ENCODE assay signal across 10 cellular contexts in the genomic region with DNA sequence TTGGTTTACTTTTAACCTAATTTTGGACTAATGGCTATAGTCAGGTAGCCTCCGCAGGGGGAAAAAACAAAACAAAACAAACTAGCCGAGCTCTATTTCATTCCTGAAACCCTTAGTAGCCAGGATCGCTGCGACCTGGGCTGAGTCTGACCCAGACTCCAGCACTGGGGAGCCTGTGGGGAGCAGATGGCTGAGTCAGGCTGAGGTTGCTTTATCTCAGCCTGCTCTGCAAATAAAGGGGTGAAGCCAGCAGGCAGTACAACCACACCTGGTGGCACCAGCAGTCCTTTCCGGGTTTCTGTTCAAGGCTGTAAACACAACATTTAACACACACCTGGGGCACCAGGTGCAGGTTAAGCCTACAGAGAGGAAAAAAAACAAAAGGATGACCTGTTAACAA. TPM values are rescaled to one million over a fixed set of nuclear protein-coding genes. Genes with fewer than 3 reads are reported as not detected.
DNase-seq lines count a peak whose midpoint lies in the region; ATAC-seq lines count a peak whose summit lies in the region.
"Had no signal": no experiment of that assay in that cellular context is flagged by ENCODE, and none has a peak within 500 bp of the region (broad histone marks: within the 10 kb centered on the region; RNA-seq: fewer than 3 reads in every experiment).

No MANE protein-coding gene starts in this region.

- ATAC-seq in GM18858 (IDR thresholded peaks at IDR 0.05; ENCODE audit: unreplicated experiment) = no peak

- no peak overlapping the region for H3K4me2 ChIP-seq in GM23248 (ENCODE audit: unreplicated experiment)

- H3K79me2 ChIP-seq in GM23248 (ENCODE audit: insufficient read depth) = no peaks in the 10 kb centered on the region

- no peaks in the 10 kb centered on the region for H3K9me3 ChIP-seq in mucosa of stomach (ENCODE audit: control insufficient read depth, low read length)
- no peaks in the 10 kb centered on the region for H3K9me3 ChIP-seq in GM23248 (ENCODE audit: low read depth)

- H3K4me1 ChIP-seq in mucosa of stomach (ENCODE audit: control insufficient read depth, insufficient read depth, low read length) (peaks cover 93% of the 10 kb centered on the region), GM23248 (ENCODE audit: insufficient read depth) (peaks cover 18% of the 10 kb centered on the region)

- H2AFZ ChIP-seq in GM23248 = no peak overlapping the region

- H3K4me3 ChIP-seq in mucosa of stomach (ENCODE audit: low read length) (no peak overlapping the region), GM23248 (no peak overlapping the region)

- peak; percentile 56 for DNase-seq in DMS79 (lab: John Stamatoyannopoulos, UW)
- DNase-seq in NCI-H2196 (lab: John Stamatoyannopoulos, UW; ENCODE audit: unreplicated experiment) = peak; percentile 59
- peak; percentile 72 for DNase-seq in cerebellum (ENCODE audit: low spot score)
- no peak for DNase-seq in GM23248
- no peak for DNase-seq in midbrain (lab: John Stamatoyannopoulos, UW)
- DNase-seq in NCI-H524 treated with DMSO at 0.1 percent for 48 hours (lab: John Stamatoyannopoulos, UW) = no peak
- DNase-seq: CD4-positive, CD25-positive, alpha-beta regulatory T cell; NCI-H2227 treated with DMSO at 0.1 percent for 48 hours had no signal

- H3K36me3 ChIP-seq in mucosa of stomach (ENCODE audit: control insufficient read depth, insufficient read depth, low read length) (peaks cover 25% of the 10 kb centered on the region), GM23248 (ENCODE audit: low read depth) (no peaks in the 10 kb centered on the region)

- no peaks in the 10 kb centered on the region for H3K9me2 ChIP-seq in GM23248 (ENCODE audit: insufficient read depth)

- 97 to 98% methylated on average over 5 of the region's 5 CpGs for WGBS in GM23248 (ENCODE audit: low coverage in 1 of 2, low lambda C conversion rate in 2 of 2, missing lambda C conversion rate in 2 of 2), 2 experiments

- peaks cover 15% of the 10 kb centered on the region; the same call in 1 of the 2 replicates for H3F3A ChIP-seq in GM23248 (ENCODE audit: insufficient read depth)

- in situ Hi-C loops in GM23248 (cut with MboI) = no loop called here

- peak overlapping the region; percentile 63 for H3K9ac ChIP-seq in mucosa of stomach (ENCODE audit: low read length)
- no peak overlapping the region for H3K9ac ChIP-seq in GM23248

- no peaks in the 10 kb centered on the region for H4K20me1 ChIP-seq in GM23248 (ENCODE audit: insufficient read depth)

- H3K27me3 ChIP-seq in mucosa of stomach (ENCODE audit: control insufficient read depth, insufficient read depth, low read length) = no peaks in the 10 kb centered on the region
- no peaks in the 10 kb centered on the region for H3K27me3 ChIP-seq in GM23248 (replicated peaks; ENCODE audit: insufficient read depth)

- no peak overlapping the region for H3K27ac ChIP-seq in GM23248

RNA-seq across cellular contexts. Expression of a gene that starts 27.3 kb away (rescaled TPM):
- total RNA-seq in cerebellum = 67.1 TPM
- 24.2 and 28.7 TPM in 2 replicates for total RNA-seq in GM23248 (2014; rRNA removed; shearing (Covaris generic))
- polyA plus RNA-seq in GM23248 (2016; fragmentation: Nextera tagmentation; extraction: Ambion mirVana) = 13.5 and 17.6 TPM in 2 replicates

Comparison
In these comparisons a context has a peak if more than half of its experiments do, and no peak if none do; other contexts are left out.
1. DNase-seq: peak in DMS79 (single experiment), NCI-H2196 (single experiment) and cerebellum (single experiment); none in GM23248 (single experiment), midbrain (single experiment) and NCI-H524 treated with DMSO at 0.1 percent for 48 hours (single experiment).